ENCODE assay signal across 1 cellular context in genomic region chr19:48739400-48739825, GRCh38.
TF ChIP-seq lines count a peak whose summit lies in the region.

No MANE protein-coding gene starts in this region.

TF ChIP-seq in HCT116, 20 proteins besides CTCF, POLR2A, EP300 and RAD21 (continued from another document):
- TF ChIP-seq REST (IDR thresholded peaks at IDR 0.05; ENCODE audit: low read depth) (no peak), EZH2phosphoT487 (IDR thresholded peaks at IDR 0.05; ENCODE audit: borderline replicate concordance) (no peak)
